8 cellular contexts compared by ENCODE assay signal in genomic region chr11:11787305-11788066, GRCh38.
DNase-seq lines count a peak whose midpoint lies in the region; ATAC-seq and TF ChIP-seq lines count a peak whose summit lies in the region.

No MANE protein-coding gene starts in this region.

- H3K4me3 Mint-ChIP-seq in memory B cell, result no peak overlapping the region

- peaks cover 10% of the 10 kb centered on the region for H3K27me3 Mint-ChIP-seq in memory B cell

- peaks cover 4% of the 10 kb centered on the region for H3K4me1 Mint-ChIP-seq in memory B cell

- peak; percentile 80 for TF ChIP-seq CTCF in GM12865 (IDR thresholded peaks at IDR 0.05; ENCODE audit: insufficient read depth, low read depth, low read length, missing control alignments)

- H3K27ac Mint-ChIP-seq in memory B cell, result no peak overlapping the region

- H3K9me3 Mint-ChIP-seq in memory B cell, result no peaks in the 10 kb centered on the region

- ATAC-seq in HG03097 (IDR thresholded peaks at IDR 0.05; ENCODE audit: low FRiP score, unreplicated experiment) (peak; percentile 53), memory B cell (ENCODE audit: low read depth) (peak; percentile 96), GM18520 (IDR thresholded peaks at IDR 0.05; ENCODE audit: unreplicated experiment) (no peak)

- no peaks in the 10 kb centered on the region for H3K36me3 Mint-ChIP-seq in memory B cell

- peak; percentile 72 for DNase-seq in GM12865 (ENCODE audit: low read depth)
- DNase-seq in NCI-H748 treated with DMSO at 0.1 percent for 48 hours (lab: John Stamatoyannopoulos, UW), result peak; percentile 58
- peak; percentile 66 to 75 for DNase-seq in activated CD4-positive, alpha-beta T cell treated with anti-CD3 and anti-CD28 coated beads, Interleukin-2, amount 50 U/mL, for 48 hours
- peak; percentile 68 for DNase-seq in effector CD4-positive, alpha-beta T cell
- DNase-seq in memory B cell (ENCODE audit: low spot score in 2 of 2), result peak; percentile 66 to 72
- DNase-seq in stimulated activated CD8-positive, alpha-beta memory T cell treated with anti-CD3 and anti-CD28 coated beads, Interleukin-2, amount 100 ng/mL, for 1 hour (ENCODE audit: low read depth in 2 of 2), result peak; percentile 37 to 51

- no peak overlapping the region for H3K4me3 ChIP-seq in GM12865 (ENCODE audit: low read depth, low read length)
